1 cellular context compared by ENCODE assay signal in the genomic region with DNA sequence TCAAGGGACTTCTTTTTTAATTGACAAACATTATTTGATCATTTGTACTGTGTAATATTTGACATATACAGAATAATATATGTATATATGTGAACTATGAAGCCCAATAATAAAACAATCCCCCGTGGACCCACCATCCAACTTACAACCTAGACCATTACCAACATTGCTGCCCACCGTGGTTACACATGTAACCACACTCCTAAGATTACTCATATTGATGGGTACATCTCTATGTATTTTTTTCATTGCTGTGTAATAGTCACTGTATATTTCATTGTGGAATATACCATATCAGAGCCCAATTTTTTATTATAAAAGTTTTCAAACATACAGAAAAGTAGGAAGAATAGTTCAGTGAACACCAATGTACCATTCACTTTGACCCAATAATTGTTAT.
TF ChIP-seq lines count a peak whose summit lies in the region.

No MANE protein-coding gene starts in this region.

TF ChIP-seq in IMR-90, 13 proteins besides CTCF, POLR2A, EP300 and RAD21 (continued from another document):
- TF ChIP-seq, protein P1, sequence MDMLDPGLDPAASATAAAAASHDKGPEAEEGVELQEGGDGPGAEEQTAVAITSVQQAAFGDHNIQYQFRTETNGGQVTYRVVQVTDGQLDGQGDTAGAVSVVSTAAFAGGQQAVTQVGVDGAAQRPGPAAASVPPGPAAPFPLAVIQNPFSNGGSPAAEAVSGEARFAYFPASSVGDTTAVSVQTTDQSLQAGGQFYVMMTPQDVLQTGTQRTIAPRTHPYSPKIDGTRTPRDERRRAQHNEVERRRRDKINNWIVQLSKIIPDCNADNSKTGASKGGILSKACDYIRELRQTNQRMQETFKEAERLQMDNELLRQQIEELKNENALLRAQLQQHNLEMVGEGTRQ (IDR thresholded peaks at IDR 0.05; ENCODE audit: low read depth, low read length): no peak
- TF ChIP-seq NFE2L2 (IDR thresholded peaks at IDR 0.05; ENCODE audit: low read depth, low read length) (no peak), BHLHE40 (IDR thresholded peaks at IDR 0.05; ENCODE audit: low read depth, low read length) (no peak), RCOR1 (IDR thresholded peaks at IDR 0.05; ENCODE audit: insufficient replicate concordance, low read length) (no peak), MAZ (IDR thresholded peaks at IDR 0.05; ENCODE audit: borderline replicate concordance, low read depth, low read length) (no peak), FOS (IDR thresholded peaks at IDR 0.05; ENCODE audit: low read depth, low read length) (no peak), SMC3 (IDR thresholded peaks at IDR 0.05; ENCODE audit: low read depth, low read length) (no peak), MAFK (IDR thresholded peaks at IDR 0.05; ENCODE audit: low read depth, low read length) (no peak)
- TF ChIP-seq, protein P2, sequence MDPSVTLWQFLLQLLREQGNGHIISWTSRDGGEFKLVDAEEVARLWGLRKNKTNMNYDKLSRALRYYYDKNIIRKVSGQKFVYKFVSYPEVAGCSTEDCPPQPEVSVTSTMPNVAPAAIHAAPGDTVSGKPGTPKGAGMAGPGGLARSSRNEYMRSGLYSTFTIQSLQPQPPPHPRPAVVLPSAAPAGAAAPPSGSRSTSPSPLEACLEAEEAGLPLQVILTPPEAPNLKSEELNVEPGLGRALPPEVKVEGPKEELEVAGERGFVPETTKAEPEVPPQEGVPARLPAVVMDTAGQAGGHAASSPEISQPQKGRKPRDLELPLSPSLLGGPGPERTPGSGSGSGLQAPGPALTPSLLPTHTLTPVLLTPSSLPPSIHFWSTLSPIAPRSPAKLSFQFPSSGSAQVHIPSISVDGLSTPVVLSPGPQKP (IDR thresholded peaks at IDR 0.05; ENCODE audit: borderline replicate concordance, low read depth, low read length): no peak
